Comparison of ENCODE assay signal across 1 cellular context in the genomic region with DNA sequence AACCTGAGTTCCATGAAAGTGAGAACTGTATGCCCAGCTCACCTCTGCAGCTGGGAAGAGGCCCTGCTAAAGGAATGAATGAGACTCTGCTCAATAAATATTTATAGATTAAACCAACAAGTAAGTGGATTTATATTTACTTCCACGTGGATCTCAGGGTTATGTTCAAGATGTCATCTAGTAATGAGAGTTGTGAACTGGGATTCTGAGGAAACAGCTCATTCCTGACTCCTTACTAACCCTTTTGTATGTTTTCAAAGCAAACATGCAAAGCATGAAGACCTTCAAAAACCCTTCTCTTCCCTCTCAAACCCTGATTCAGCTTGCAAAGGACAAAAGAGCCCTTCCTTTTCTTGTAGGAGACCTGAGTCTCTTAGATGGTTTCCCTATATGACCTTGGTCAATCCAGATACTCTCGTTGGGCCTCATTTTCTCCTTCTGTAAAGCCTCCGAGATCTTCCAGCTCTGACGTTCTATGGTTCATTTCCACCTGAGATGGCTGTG.
TF ChIP-seq lines count a peak whose summit lies in the region.

No MANE protein-coding gene starts in this region.

TF ChIP-seq in endothelial cell of umbilical vein, 7 proteins besides CTCF, POLR2A, EP300 and RAD21:
- TF ChIP-seq, protein P1, sequence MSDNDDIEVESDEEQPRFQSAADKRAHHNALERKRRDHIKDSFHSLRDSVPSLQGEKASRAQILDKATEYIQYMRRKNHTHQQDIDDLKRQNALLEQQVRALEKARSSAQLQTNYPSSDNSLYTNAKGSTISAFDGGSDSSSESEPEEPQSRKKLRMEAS (IDR thresholded peaks at IDR 0.05; ENCODE audit: insufficient read depth, insufficient read length): no peak
- TF ChIP-seq GATA2 (IDR thresholded peaks at IDR 0.05; ENCODE audit: insufficient read depth, insufficient read length, low read depth, low read length): no peak
- TF ChIP-seq FOS (IDR thresholded peaks at IDR 0.05; ENCODE audit: borderline replicate concordance, insufficient read depth, low read length): no peak
- no peak for TF ChIP-seq POLR2AphosphoS5 (IDR thresholded peaks at IDR 0.05; ENCODE audit: insufficient read depth, low read depth, low read length)
- no peak for TF ChIP-seq MYC (IDR thresholded peaks at IDR 0.05; ENCODE audit: low read depth, low read length)
- TF ChIP-seq JUN (IDR thresholded peaks at IDR 0.05; ENCODE audit: borderline replicate concordance, insufficient read depth, insufficient read length, low read depth): no peak
- TF ChIP-seq EZH2 (IDR thresholded peaks at IDR 0.05; ENCODE audit: borderline replicate concordance, low read depth, low read length, severe bottlenecking): no peak
